Comparison of ENCODE assay signal across 1 cellular context in the genomic region with DNA sequence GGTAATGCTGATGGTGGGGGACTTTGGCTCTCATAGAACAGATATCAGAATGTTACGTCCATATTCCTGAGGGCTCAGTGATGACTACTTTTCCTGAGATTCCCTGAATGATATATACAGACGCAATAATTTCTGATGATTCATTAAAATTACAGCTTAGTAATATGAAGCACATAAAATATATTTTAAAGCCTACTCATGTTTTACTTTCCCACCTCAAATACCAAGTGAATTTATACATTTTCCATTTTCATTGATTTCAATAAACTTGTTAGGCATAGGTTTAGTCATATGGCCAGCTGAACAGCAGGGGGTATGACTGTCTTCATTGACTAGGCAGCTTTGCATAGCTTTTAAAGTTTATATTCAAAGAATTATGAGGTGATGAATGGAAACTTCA.
TF ChIP-seq lines count a peak whose summit lies in the region.

No MANE protein-coding gene starts in this region.

TF ChIP-seq in endothelial cell of umbilical vein, 7 proteins besides CTCF, POLR2A, EP300 and RAD21:
- TF ChIP-seq FOS (IDR thresholded peaks at IDR 0.05; ENCODE audit: borderline replicate concordance, insufficient read depth, low read length) (no peak), GATA2 (IDR thresholded peaks at IDR 0.05; ENCODE audit: insufficient read depth, insufficient read length, low read depth, low read length) (no peak), POLR2AphosphoS5 (IDR thresholded peaks at IDR 0.05; ENCODE audit: insufficient read depth, low read depth, low read length) (no peak), EZH2 (IDR thresholded peaks at IDR 0.05; ENCODE audit: borderline replicate concordance, low read depth, low read length, severe bottlenecking) (no peak)
- TF ChIP-seq, protein P1, sequence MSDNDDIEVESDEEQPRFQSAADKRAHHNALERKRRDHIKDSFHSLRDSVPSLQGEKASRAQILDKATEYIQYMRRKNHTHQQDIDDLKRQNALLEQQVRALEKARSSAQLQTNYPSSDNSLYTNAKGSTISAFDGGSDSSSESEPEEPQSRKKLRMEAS (IDR thresholded peaks at IDR 0.05; ENCODE audit: insufficient read depth, insufficient read length) = no peak
